In the genomic region with DNA sequence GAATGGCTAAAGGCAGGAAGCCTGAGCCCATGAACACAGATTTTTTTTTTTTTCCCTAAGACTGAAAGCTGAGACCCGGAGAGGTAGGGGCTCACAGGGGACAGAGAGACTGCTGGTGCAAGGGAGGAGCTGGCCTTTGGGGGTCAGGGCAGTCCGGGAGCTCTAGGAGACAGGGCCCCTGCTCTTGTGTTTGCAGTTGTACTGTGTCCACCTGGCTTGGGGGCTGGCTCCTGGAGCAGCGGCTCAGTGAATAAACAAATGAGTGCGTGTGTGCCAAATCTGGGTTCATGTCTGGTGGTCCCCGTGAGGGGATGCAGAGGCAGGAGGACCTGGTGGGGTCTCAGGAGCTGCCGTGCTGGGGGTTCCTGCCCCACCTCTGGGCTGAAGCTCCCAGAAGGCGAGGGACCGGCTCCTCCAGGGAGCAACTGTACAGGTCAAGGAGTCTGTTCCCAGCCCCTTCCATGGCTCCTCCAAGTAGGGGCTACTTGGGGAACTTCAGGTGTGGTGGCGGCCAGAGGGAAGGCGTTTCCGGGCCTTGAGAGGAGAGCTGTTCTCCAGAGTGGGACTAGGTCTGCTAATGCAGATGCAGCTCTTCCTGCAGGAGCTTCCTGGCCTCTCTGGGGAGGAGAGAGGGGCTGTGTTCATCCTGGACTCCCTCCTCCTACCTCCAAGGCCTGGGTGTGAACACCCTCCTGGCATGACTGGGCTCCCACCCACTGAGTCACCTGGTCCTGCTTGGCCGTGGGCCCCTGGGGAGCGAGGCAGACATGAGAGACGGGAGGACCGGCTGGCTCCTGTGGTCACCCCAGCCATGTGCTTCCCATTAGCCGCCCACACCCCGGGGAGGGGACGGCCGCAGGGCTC, we compare ENCODE assay signal across 9 cellular contexts. TPM values are rescaled to one million over a fixed set of nuclear protein-coding genes. Genes with fewer than 3 reads are reported as not detected.
A peak's percentile ranks its signal among the peaks of the same experiment; 100 is the strongest.
DNase-seq lines count a peak whose midpoint lies in the region; ATAC-seq and TF ChIP-seq lines count a peak whose summit lies in the region.
"Had no signal": no experiment of that assay in that cellular context is flagged by ENCODE, and none has a peak within 500 bp of the region (broad histone marks: within the 10 kb centered on the region; RNA-seq: fewer than 3 reads in every experiment).

No MANE protein-coding gene starts in this region.

- ATAC-seq in GM19035 (IDR thresholded peaks at IDR 0.05; ENCODE audit: unreplicated experiment), result no peak
- no peak for ATAC-seq in GM18517 (IDR thresholded peaks at IDR 0.05; ENCODE audit: unreplicated experiment)
- no peak for ATAC-seq in GM19351 (IDR thresholded peaks at IDR 0.05; ENCODE audit: unreplicated experiment)
- ATAC-seq: GM12878 had no signal

- H3K4me3 Mint-ChIP-seq in neural progenitor cell, result no peak overlapping the region

- no peaks in the 10 kb centered on the region for H3F3A ChIP-seq in neural progenitor cell (ENCODE audit: low read depth)

- H3K27ac ChIP-seq in neural progenitor cell, result no peak overlapping the region

- no peaks in the 10 kb centered on the region for H3K79me2 ChIP-seq in neural progenitor cell (ENCODE audit: low read depth)

- H3K27ac Mint-ChIP-seq in neural progenitor cell, result peak overlapping the region; percentile 90

- H3K36me3 ChIP-seq in neural progenitor cell, result no peaks in the 10 kb centered on the region

- no peaks in the 10 kb centered on the region for H3K9me3 Mint-ChIP-seq in neural progenitor cell

- peaks cover 33% of the 10 kb centered on the region for H3K4me1 Mint-ChIP-seq in neural progenitor cell

- H3K27me3 Mint-ChIP-seq in neural progenitor cell (ENCODE audit: insufficient read depth, low read depth), result peaks cover 11% of the 10 kb centered on the region

- no peak overlapping the region for H3K4me3 ChIP-seq in fibroblast of pulmonary artery (replicated peaks; ENCODE audit: low read depth, low read length)
- peak overlapping the region; percentile 8 for H3K4me3 ChIP-seq in neural progenitor cell
- H3K4me3 ChIP-seq: GM12878 had no signal

- no peak for TF ChIP-seq CTCF in fibroblast of pulmonary artery (IDR thresholded peaks at IDR 0.05; ENCODE audit: low read length, missing control alignments)
- peak; percentile 13 for TF ChIP-seq CTCF in neural progenitor cell (IDR thresholded peaks at IDR 0.05)

- H3K27me3 ChIP-seq in neural progenitor cell, result no peaks in the 10 kb centered on the region

- peak overlapping the region; percentile 58 for H3K4me2 ChIP-seq in neural progenitor cell

- H3K9ac ChIP-seq in neural progenitor cell, result no peak overlapping the region

- DNase-seq in COLO668 (lab: John Stamatoyannopoulos, UW; ENCODE audit: unreplicated experiment), result peak; percentile 32
- DNase-seq in NCI-H82 treated with DMSO at 0.1 percent for 48 hours (lab: John Stamatoyannopoulos, UW; ENCODE audit: unreplicated experiment), result peak; percentile 26
- DNase-seq in fibroblast of pulmonary artery (ENCODE audit: low read depth), result peak; percentile 49
- DNase-seq in neural progenitor cell (ENCODE audit: low spot score), result peak; percentile 63
- no peak for DNase-seq in T-helper 2 cell

- no peaks in the 10 kb centered on the region for H3K9me3 ChIP-seq in neural progenitor cell (ENCODE audit: low read depth)

- no peaks in the 10 kb centered on the region for H4K20me1 ChIP-seq in neural progenitor cell (ENCODE audit: low read depth)

- no peaks in the 10 kb centered on the region for H3K36me3 Mint-ChIP-seq in neural progenitor cell

- H2AFZ ChIP-seq in neural progenitor cell (replicated peaks), result no peak overlapping the region

- H3K4me1 ChIP-seq in neural progenitor cell, result peaks cover 6% of the 10 kb centered on the region

RNA-seq across cellular contexts. Expression of a gene that starts 57.6 kb away (rescaled TPM):
- 62.5 and 65.2 TPM in 2 replicates for total RNA-seq in neural progenitor cell (ENCODE audit: low replicate concordance)

Comparison
In these comparisons a context has a peak if more than half of its experiments do, and no peak if none do; other contexts are left out.
1. DNase-seq: peak in COLO668 (single experiment), NCI-H82 treated with DMSO at 0.1 percent for 48 hours (single experiment), fibroblast of pulmonary artery (single experiment) and neural progenitor cell (single experiment); none in T-helper 2 cell (0 of 5).